Comparison of ENCODE assay signal across 16 cellular contexts in the genomic region with DNA sequence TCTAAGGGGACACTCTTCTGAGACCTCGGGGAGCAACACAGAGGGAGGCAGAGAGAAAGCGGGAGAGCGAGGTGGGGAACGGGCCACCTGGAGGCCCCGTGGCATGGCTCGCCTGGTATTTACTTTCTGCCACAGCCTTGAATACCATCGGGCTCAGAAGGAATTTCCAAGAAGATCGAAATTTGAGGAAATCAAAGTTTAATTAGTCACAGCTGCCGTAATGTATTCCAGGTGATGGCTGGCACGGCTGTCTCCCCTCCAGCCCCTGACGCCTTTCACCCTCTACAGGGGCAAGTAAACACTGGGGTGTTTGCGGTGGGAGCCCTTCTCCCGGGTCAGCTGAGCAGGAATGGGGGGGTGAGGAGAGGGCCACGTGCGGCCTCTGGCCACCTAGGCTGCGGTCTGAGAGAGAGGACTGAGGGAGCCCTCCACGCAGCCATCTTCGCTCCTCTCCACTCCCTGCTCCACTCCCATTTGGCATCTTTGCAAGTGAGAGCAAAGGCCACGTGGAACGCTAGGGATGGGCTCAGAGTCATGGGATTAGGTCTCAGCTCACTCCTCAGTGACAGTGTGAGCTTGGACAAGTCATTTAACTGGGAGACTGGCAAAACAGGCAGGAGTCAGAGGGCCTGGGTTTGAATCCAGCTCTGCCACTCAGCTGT.
DNase-seq lines count a peak whose midpoint lies in the region; ATAC-seq and TF ChIP-seq lines count a peak whose summit lies in the region.
"Had no signal": no experiment of that assay in that cellular context is flagged by ENCODE, and none has a peak within 500 bp of the region (broad histone marks: within the 10 kb centered on the region; RNA-seq: fewer than 3 reads in every experiment).

No MANE protein-coding gene starts in this region.

- TF ChIP-seq CTCF in HFFc6 (IDR thresholded peaks at IDR 0.05) (no peak), mucosa of descending colon (IDR thresholded peaks at IDR 0.05) (no peak)

- H3K27me3 Mint-ChIP-seq in HFFc6 (ENCODE audit: insufficient read depth): peaks cover 19% of the 10 kb centered on the region
- H3K27me3 Mint-ChIP-seq in stimulated activated naive B cell treated with anti-CD40 and anti-IgM and Interleukin-4, amounts not matched to agents 10 μg/mL and 1 μg/mL and 100 μg/mL, for 72 hours: peaks cover 6 to 10% of the 10 kb centered on the region in 2 donors

- no peak overlapping the region for H3K4me3 ChIP-seq in adipocyte (ENCODE audit: low read length)
- H3K4me3 ChIP-seq in mucosa of descending colon: no peak overlapping the region
- H3K4me3 ChIP-seq: GM23338, MG63 had no signal

- peaks cover 10% of the 10 kb centered on the region for H3K9me3 Mint-ChIP-seq in HFFc6
- H3K9me3 Mint-ChIP-seq in stimulated activated naive B cell treated with anti-CD40 and anti-IgM and Interleukin-4, amounts not matched to agents 10 μg/mL and 1 μg/mL and 100 μg/mL, for 72 hours: peaks cover 6 to 7% of the 10 kb centered on the region in 2 donors

- no peak overlapping the region for H3K4me3 Mint-ChIP-seq in HFFc6
- no peak overlapping the region for H3K4me3 Mint-ChIP-seq in stimulated activated naive B cell treated with anti-CD40 and anti-IgM and Interleukin-4, amounts not matched to agents 10 μg/mL and 1 μg/mL and 100 μg/mL, for 72 hours
- H3K4me3 Mint-ChIP-seq: GM23338 had no signal

- peaks cover 51% of the 10 kb centered on the region for H3K27me3 ChIP-seq in adipocyte (replicated peaks; ENCODE audit: control insufficient read depth, insufficient read depth, low read length)
- H3K27me3 ChIP-seq: MG63 had no signal

- H3K9me3 ChIP-seq in adipocyte (ENCODE audit: control insufficient read depth, low read length) (peaks cover 8% of the 10 kb centered on the region), mucosa of descending colon (peaks cover 6% of the 10 kb centered on the region)

- H3K4me1 ChIP-seq in adipocyte (ENCODE audit: control insufficient read depth, insufficient read depth, low read length): no peaks in the 10 kb centered on the region
- no peaks in the 10 kb centered on the region for H3K4me1 ChIP-seq in mucosa of descending colon (ENCODE audit: low read depth)

- no peak overlapping the region for H3K9ac ChIP-seq in adipocyte (ENCODE audit: low read length)

- peak overlapping the region; percentile 69; the same call in 1 of the 2 replicates for H3K27ac Mint-ChIP-seq in HFFc6
- H3K27ac Mint-ChIP-seq in stimulated activated naive B cell treated with anti-CD40 and anti-IgM and Interleukin-4, amounts not matched to agents 10 μg/mL and 1 μg/mL and 100 μg/mL, for 72 hours: peak overlapping the region; percentile 25
- H3K27ac Mint-ChIP-seq: GM23338 had no signal

- no peak for DNase-seq in HFFc6
- DNase-seq in adipocyte (ENCODE audit: low read depth): peak; percentile 27
- peak in 2 of 3 donors; percentile 52 to 61 for DNase-seq in mucosa of descending colon
- no peak for DNase-seq in stimulated activated naive B cell treated with anti-CD40 and anti-IgM and Interleukin-4, amounts not matched to agents 10 μg/mL and 1 μg/mL and 100 μg/mL, for 72 hours
- DNase-seq in activated gamma-delta T cell (lab: John Stamatoyannopoulos, UW): no peak
- DNase-seq: DMS153, KBM-7, NCI-H1092 treated with DMSO at 0.1 percent for 48 hours, NCI-H187, NCI-H2171, NCI-H774, SHP77 treated with DMSO at 0.1 percent for 48 hours had no signal

- ATAC-seq in mucosa of descending colon: peak; percentile 83
- ATAC-seq in stimulated activated naive B cell treated with anti-CD40 and anti-IgM and Interleukin-4, amounts not matched to agents 10 μg/mL and 1 μg/mL and 100 μg/mL, for 72 hours (replicated peaks): no peak
- ATAC-seq in HG03139 (IDR thresholded peaks at IDR 0.05; ENCODE audit: unreplicated experiment): no peak
- ATAC-seq in HG03175 (IDR thresholded peaks at IDR 0.05; ENCODE audit: unreplicated experiment): no peak
- ATAC-seq: GM23338 had no signal

- no peaks in the 10 kb centered on the region for H3K36me3 ChIP-seq in adipocyte (ENCODE audit: control insufficient read depth, insufficient read depth, low read length, severe bottlenecking)
- H3K36me3 ChIP-seq in mucosa of descending colon (ENCODE audit: low read depth): no peaks in the 10 kb centered on the region
- H3K36me3 ChIP-seq: MG63 had no signal

- intact Hi-C loops in mucosa of descending colon (cut with DNase I, micrococcal nuclease): no loop called here

- peaks cover 22% of the 10 kb centered on the region for H3K4me1 Mint-ChIP-seq in HFFc6 (ENCODE audit: low read depth)
- H3K4me1 Mint-ChIP-seq in stimulated activated naive B cell treated with anti-CD40 and anti-IgM and Interleukin-4, amounts not matched to agents 10 μg/mL and 1 μg/mL and 100 μg/mL, for 72 hours: peaks cover 3 to 9% of the 10 kb centered on the region in 2 donors

- H3K36me3 Mint-ChIP-seq in HFFc6 (ENCODE audit: low read depth): peaks cover 7% of the 10 kb centered on the region
- peaks cover 3 to 12% of the 10 kb centered on the region in 2 donors for H3K36me3 Mint-ChIP-seq in stimulated activated naive B cell treated with anti-CD40 and anti-IgM and Interleukin-4, amounts not matched to agents 10 μg/mL and 1 μg/mL and 100 μg/mL, for 72 hours

Comparison
In these comparisons a context has a peak if more than half of its experiments do, and no peak if none do; other contexts are left out.
1. DNase-seq: peak in adipocyte (single experiment) and mucosa of descending colon (2 of 3); none in HFFc6 (single experiment), stimulated activated naive B cell treated with anti-CD40 and anti-IgM and Interleukin-4, amounts not matched to agents 10 μg/mL and 1 μg/mL and 100 μg/mL, for 72 hours (single experiment) and activated gamma-delta T cell (single experiment).